21 cellular contexts compared by ENCODE assay signal in the genomic region with DNA sequence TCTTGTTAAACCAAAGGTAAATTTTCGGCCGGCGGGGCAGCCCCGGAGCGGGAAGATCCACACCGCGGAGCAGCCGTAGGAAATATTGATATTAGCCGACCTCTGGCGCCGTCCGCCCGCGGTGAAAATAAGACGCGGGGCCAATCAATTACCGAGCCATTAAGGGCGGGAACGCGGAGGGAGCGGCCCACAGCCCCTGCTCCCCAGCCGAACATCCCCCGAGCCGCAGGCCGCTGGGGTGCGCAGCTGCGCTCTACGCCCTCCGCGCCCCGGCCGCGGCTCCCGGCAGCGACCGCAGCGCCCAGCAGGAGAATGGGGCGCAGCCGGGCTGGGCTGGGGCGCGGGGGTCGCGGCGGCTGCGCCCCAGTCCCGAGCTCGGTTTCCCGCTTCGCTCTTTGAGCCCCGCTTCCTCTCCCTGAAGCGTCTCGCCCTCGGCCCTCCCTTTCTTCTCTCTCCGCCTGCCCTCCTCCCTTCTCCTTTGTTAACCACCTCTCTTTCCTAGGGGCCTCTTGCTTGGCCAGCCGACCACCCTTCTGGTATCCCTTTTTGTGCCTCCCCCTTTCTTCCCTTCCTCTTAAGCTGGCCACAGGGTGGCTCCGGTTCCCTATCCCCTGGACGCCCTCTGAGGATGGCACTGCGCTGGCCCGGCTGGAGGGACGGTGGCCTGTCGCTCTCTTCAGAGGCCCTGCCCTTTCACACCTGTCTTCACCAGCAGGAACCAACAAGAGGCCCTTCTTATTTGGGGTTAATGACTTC. TPM values are rescaled to one million over a fixed set of nuclear protein-coding genes. Genes with fewer than 3 reads are reported as not detected.
DNase-seq lines count a peak whose midpoint lies in the region; ATAC-seq, FAIRE-seq and TF ChIP-seq lines count a peak whose summit lies in the region.
"Had no signal": no experiment of that assay in that cellular context is flagged by ENCODE, and none has a peak within 500 bp of the region (broad histone marks: within the 10 kb centered on the region; RNA-seq: fewer than 3 reads in every experiment).

No MANE protein-coding gene starts in this region.

- H2AFZ ChIP-seq in H9 (ENCODE audit: low read length), result no peak overlapping the region

- H3K4me1 Mint-ChIP-seq in H9 (peaks cover 30 to 31% of the 10 kb centered on the region in 2 experiments), nephron progenitor cell (peaks cover 80% of the 10 kb centered on the region)

- no peak overlapping the region for H4K5ac ChIP-seq in H9 (ENCODE audit: insufficient read length, low read depth, low read length)

- no peak overlapping the region for H3K56ac ChIP-seq in H9 (ENCODE audit: insufficient read length, low read depth, low read length)

- in situ Hi-C loops in ACHN (cut with HindIII; ENCODE audit: low pct_ligation_motif_present, low pct_unique_long_range_greater_than_20kb, low sequenced_read_pairs), result no loop called here

- H4K91ac ChIP-seq in H9 (ENCODE audit: insufficient read length, low read depth, low read length), result no peak overlapping the region

- no peak overlapping the region for H3K23ac ChIP-seq in H9 (ENCODE audit: insufficient read length, low read depth, low read length)

- no CpG with 5 or more reads among the region's 61 CpGs for WGBS in H9 (ENCODE audit: extremely low coverage, insufficient read length, low lambda C conversion rate)
- 7 to 17% (median 15%) methylated on average over 31 to 61 of the region's 61 CpGs for WGBS in small intestine, 3 donors

- FAIRE-seq in small intestine (lab: Jason Lieb, UNC), result no peak

- H3K79me2 ChIP-seq in H9 (ENCODE audit: insufficient read depth, low read length), result no peaks in the 10 kb centered on the region

- H4K8ac ChIP-seq in H9 (replicated peaks; ENCODE audit: insufficient read length, low read depth, low read length), result no peak overlapping the region

- H2BK20ac ChIP-seq in H9 (ENCODE audit: low read depth, low read length, poor library complexity, severe bottlenecking), result no peak overlapping the region

- DNase-seq in H9 (peak; percentile 51), NCI-H69 (lab: John Stamatoyannopoulos, UW) (peak; percentile 99), left ventricle myocardium inferior (no peak), nephron progenitor cell (peak; percentile 62), ACHN (no peak), small intestine (no peak), T-helper 1 cell (no peak)
- DNase-seq: colonic mucosa, erythroblast, left cardiac atrium, MG63, NCI-H187 treated with DMSO at 0.1 percent for 48 hours, NCI-H82, Peyer's patch had no signal

- H2BK12ac ChIP-seq in H9 (ENCODE audit: insufficient read length, low read depth, low read length), result no peak overlapping the region

- peak overlapping the region; percentile 41 for H3K4me3 ChIP-seq in left ventricle myocardium inferior
- H3K4me3 ChIP-seq in small intestine (ENCODE audit: low read depth in 1 of 2, low read length in 2 of 2), result no peak overlapping the region
- H3K4me3 ChIP-seq: BLaER1, colonic mucosa, MG63, Peyer's patch, suprapubic skin had no signal

- no peaks in the 10 kb centered on the region for H3K9me3 ChIP-seq in H9 (ENCODE audit: control insufficient read depth, low read depth, low read length)
- H3K9me3 ChIP-seq in left ventricle myocardium inferior (replicated peaks), result no peaks in the 10 kb centered on the region
- H3K9me3 ChIP-seq in small intestine (ENCODE audit: control insufficient read depth, low read depth), result no peaks in the 10 kb centered on the region
- H3K9me3 ChIP-seq: BLaER1, colonic mucosa, MG63, Peyer's patch, suprapubic skin had no signal

- H2BK120ac ChIP-seq in H9 (ENCODE audit: low read depth, low read length, poor library complexity, severe bottlenecking), result no peak overlapping the region

- no peak overlapping the region for H3K14ac ChIP-seq in H9 (ENCODE audit: insufficient read depth, low read length)

- no peaks in the 10 kb centered on the region for H3K36me3 Mint-ChIP-seq in H9 (ENCODE audit: insufficient read depth in 1 of 3, low read depth in 3 of 3)
- H3K36me3 Mint-ChIP-seq in nephron progenitor cell (ENCODE audit: low read depth), result no peaks in the 10 kb centered on the region

- H3K4me1 ChIP-seq in H9 (ENCODE audit: insufficient read depth, low read length) (peaks cover 7% of the 10 kb centered on the region; the same call in 1 of the 2 replicates), left ventricle myocardium inferior (peaks cover 12% of the 10 kb centered on the region), small intestine (ENCODE audit: control insufficient read depth in 2 of 2, insufficient read depth in 1 of 2, low read depth in 1 of 2, low read length in 1 of 2) (no peaks in the 10 kb centered on the region)
- H3K4me1 ChIP-seq: colonic mucosa, Peyer's patch had no signal

- TF ChIP-seq CTCF in H9 (conservative IDR thresholded peaks at IDR 0.05) (peak; percentile 26; the same call in 2 of the 3 replicates), left ventricle myocardium inferior (IDR thresholded peaks at IDR 0.05; ENCODE audit: borderline replicate concordance) (no peak), nephron progenitor cell (IDR thresholded peaks at IDR 0.05) (no peak)

- no peaks in the 10 kb centered on the region for H3K79me1 ChIP-seq in H9 (ENCODE audit: insufficient read depth, low read depth, low read length, poor library complexity, severe bottlenecking)

- H3K27ac ChIP-seq in H9 (ENCODE audit: insufficient read length, low read depth, low read length), result no peak overlapping the region
- H3K27ac ChIP-seq in left ventricle myocardium inferior (replicated peaks), result no peak overlapping the region
- H3K27ac ChIP-seq in small intestine (ENCODE audit: low read depth in 1 of 2, low read length in 1 of 2), result no peak overlapping the region
- H3K27ac ChIP-seq: BLaER1, colonic mucosa, Peyer's patch, suprapubic skin, VCaP had no signal

- H4K20me1 ChIP-seq in H9 (ENCODE audit: control insufficient read depth, insufficient read depth, insufficient read length), result peaks cover 2% of the 10 kb centered on the region
- H4K20me1 ChIP-seq: BLaER1 had no signal

- H3K27ac Mint-ChIP-seq in H9 (no peak overlapping the region), nephron progenitor cell (peak overlapping the region; percentile 57)

- no peak overlapping the region for H3K4ac ChIP-seq in H9 (ENCODE audit: low read depth, low read length)

- H3K4me3 Mint-ChIP-seq in H9, result peak overlapping the region; percentile 64 to 77
- peak overlapping the region; percentile 83 for H3K4me3 Mint-ChIP-seq in nephron progenitor cell

- H3K9ac ChIP-seq in H9 (ENCODE audit: extremely low read depth, insufficient read length, low read length), result no peak overlapping the region
- H3K9ac ChIP-seq: BLaER1 had no signal

- H3K36me3 ChIP-seq in left ventricle myocardium inferior, result no peaks in the 10 kb centered on the region
- H3K36me3 ChIP-seq in small intestine (ENCODE audit: control insufficient read depth in 2 of 2, insufficient read depth in 2 of 2, low read length in 2 of 2), result no peaks in the 10 kb centered on the region
- H3K36me3 ChIP-seq: BLaER1, colonic mucosa, MG63, Peyer's patch, suprapubic skin had no signal

- ATAC-seq in HG02798 (IDR thresholded peaks at IDR 0.05; ENCODE audit: poor library complexity, unreplicated experiment), result no peak

- peak overlapping the region; percentile 7 for H3K4me2 ChIP-seq in H9 (ENCODE audit: insufficient read depth, insufficient read length, low read length)
- H3K4me2 ChIP-seq: BLaER1 had no signal

- no peak overlapping the region for H2BK5ac ChIP-seq in H9 (ENCODE audit: insufficient read length, low read length)

- H3K27me3 ChIP-seq in H9 (ENCODE audit: insufficient read depth, low read length) (peaks cover 8% of the 10 kb centered on the region; the same call in 1 of the 2 replicates), left ventricle myocardium inferior (ENCODE audit: low read depth) (peaks cover 96% of the 10 kb centered on the region), small intestine (ENCODE audit: control insufficient read depth in 2 of 2, insufficient read depth in 2 of 2, low read length in 2 of 2) (peaks cover 0 to 19% of the 10 kb centered on the region in 2 donors)
- H3K27me3 ChIP-seq: BLaER1 had no signal

- intact Hi-C loops in left ventricle myocardium inferior (cut with micrococcal nuclease), result no loop called here

- peaks cover 2% of the 10 kb centered on the region for H3K23me2 ChIP-seq in H9 (ENCODE audit: insufficient read length, low read depth, low read length, poor library complexity, severe bottlenecking)

- no peak overlapping the region for H2BK15ac ChIP-seq in H9 (ENCODE audit: low read depth, low read length)

- no peak overlapping the region for H3T11ph ChIP-seq in H9 (ENCODE audit: low read length)

- H3K27me3 Mint-ChIP-seq in H9 (ENCODE audit: low read depth), result peaks cover 56% of the 10 kb centered on the region
- peaks cover 56% of the 10 kb centered on the region for H3K27me3 Mint-ChIP-seq in nephron progenitor cell (ENCODE audit: low read depth, poor library complexity)

- H3K18ac ChIP-seq in H9 (ENCODE audit: insufficient read length, low read depth, low read length), result no peak overlapping the region

- H3K9me3 Mint-ChIP-seq in H9 (no peaks in the 10 kb centered on the region), nephron progenitor cell (no peaks in the 10 kb centered on the region)

- H2AK5ac ChIP-seq in H9 (ENCODE audit: insufficient read length, low read length), result no peak overlapping the region

RNA-seq across cellular contexts. Expression of gene CELF4, which starts 40.9 kb away (rescaled TPM):
- total RNA-seq in H9 (2021) (1.1 and 1.5 TPM in 2 replicates), left ventricle myocardium inferior (0.60 TPM)
- 1 to 10 TPM in 2 of 3 donors, not detected in 1; 3.2 to 3.8 TPM for polyA plus RNA-seq in small intestine
- total RNA-seq: activated CD8-positive, alpha-beta memory T cell treated with anti-CD3 and anti-CD28 coated beads for 36 hours; glomerular endothelial cell; HT1080; suprapubic skin had no signal

Comparison
In these comparisons a context has a peak if more than half of its experiments do, and no peak if none do; other contexts are left out.
1. DNase-seq: peak in H9 (single experiment), NCI-H69 (single experiment) and nephron progenitor cell (single experiment); none in left ventricle myocardium inferior (single experiment), ACHN (single experiment), small intestine (single experiment) and T-helper 1 cell (0 of 5).